ENCODE assay signal across 1 cellular context in the genomic region with DNA sequence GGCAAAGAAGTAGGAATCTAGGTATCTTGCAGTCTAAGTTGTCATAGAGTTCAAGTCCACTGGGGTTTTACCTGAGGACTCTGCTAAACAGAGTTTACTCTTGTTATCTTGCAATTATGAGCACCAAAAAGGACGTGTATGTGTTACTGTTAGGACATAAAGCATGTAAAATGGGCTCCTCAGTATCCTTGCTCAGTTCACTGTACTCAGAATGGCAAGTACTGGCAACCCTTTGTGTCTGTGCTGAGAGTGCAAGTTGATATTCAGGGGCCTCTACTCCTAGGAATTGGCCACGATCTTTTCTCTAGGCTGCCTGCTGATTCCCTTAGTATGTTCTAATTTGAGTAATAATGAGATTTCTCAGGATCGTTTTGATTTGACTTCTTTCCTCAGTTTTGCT.
TF ChIP-seq lines count a peak whose summit lies in the region.

No MANE protein-coding gene starts in this region.

TF ChIP-seq in GM12878, 131 proteins besides CTCF, POLR2A, EP300 and RAD21:
- no peak for TF ChIP-seq KAT2A (conservative IDR thresholded peaks at IDR 0.05; ENCODE audit: control insufficient read depth, low read depth, low read length)
- no peak for TF ChIP-seq ETV6 (conservative IDR thresholded peaks at IDR 0.05 in 1 of 2, IDR thresholded peaks at IDR 0.05 in 1 of 2; ENCODE audit: borderline replicate concordance in 1 of 2, low read depth in 1 of 2)
- TF ChIP-seq ZNF24 (IDR thresholded peaks at IDR 0.05): no peak
- no peak for TF ChIP-seq USF1 (IDR thresholded peaks at IDR 0.05; ENCODE audit: borderline replicate concordance, extremely low read length, insufficient read depth, low read depth, low read length)
- TF ChIP-seq MLLT1 (IDR thresholded peaks at IDR 0.05): no peak
- TF ChIP-seq, protein P1, sequence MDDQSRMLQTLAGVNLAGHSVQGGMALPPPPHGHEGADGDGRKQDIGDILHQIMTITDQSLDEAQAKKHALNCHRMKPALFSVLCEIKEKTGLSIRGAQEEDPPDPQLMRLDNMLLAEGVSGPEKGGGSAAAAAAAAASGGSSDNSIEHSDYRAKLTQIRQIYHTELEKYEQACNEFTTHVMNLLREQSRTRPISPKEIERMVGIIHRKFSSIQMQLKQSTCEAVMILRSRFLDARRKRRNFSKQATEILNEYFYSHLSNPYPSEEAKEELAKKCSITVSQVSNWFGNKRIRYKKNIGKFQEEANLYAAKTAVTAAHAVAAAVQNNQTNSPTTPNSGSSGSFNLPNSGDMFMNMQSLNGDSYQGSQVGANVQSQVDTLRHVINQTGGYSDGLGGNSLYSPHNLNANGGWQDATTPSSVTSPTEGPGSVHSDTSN (IDR thresholded peaks at IDR 0.05; ENCODE audit: insufficient replicate concordance, low read depth, low read length): no peak
- no peak for TF ChIP-seq ESRRA (IDR thresholded peaks at IDR 0.05; ENCODE audit: low read length)
- TF ChIP-seq ZNF207 (IDR thresholded peaks at IDR 0.05; ENCODE audit: borderline replicate concordance): no peak
- TF ChIP-seq E2F8 (IDR thresholded peaks at IDR 0.05; ENCODE audit: low read depth, partially characterized antibody): no peak
- TF ChIP-seq RB1 (IDR thresholded peaks at IDR 0.05; ENCODE audit: borderline replicate concordance): no peak
- no peak for TF ChIP-seq BHLHE40 (IDR thresholded peaks at IDR 0.05; ENCODE audit: borderline replicate concordance in 1 of 2, low read depth in 2 of 2, low read length in 1 of 2)
- TF ChIP-seq, protein P2, sequence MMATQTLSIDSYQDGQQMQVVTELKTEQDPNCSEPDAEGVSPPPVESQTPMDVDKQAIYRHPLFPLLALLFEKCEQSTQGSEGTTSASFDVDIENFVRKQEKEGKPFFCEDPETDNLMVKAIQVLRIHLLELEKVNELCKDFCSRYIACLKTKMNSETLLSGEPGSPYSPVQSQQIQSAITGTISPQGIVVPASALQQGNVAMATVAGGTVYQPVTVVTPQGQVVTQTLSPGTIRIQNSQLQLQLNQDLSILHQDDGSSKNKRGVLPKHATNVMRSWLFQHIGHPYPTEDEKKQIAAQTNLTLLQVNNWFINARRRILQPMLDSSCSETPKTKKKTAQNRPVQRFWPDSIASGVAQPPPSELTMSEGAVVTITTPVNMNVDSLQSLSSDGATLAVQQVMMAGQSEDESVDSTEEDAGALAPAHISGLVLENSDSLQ (IDR thresholded peaks at IDR 0.05): no peak
- no peak for TF ChIP-seq RBBP5 (conservative IDR thresholded peaks at IDR 0.05)
- no peak for TF ChIP-seq BCLAF1 (IDR thresholded peaks at IDR 0.05)
- no peak for TF ChIP-seq CREB1 (IDR thresholded peaks at IDR 0.05; ENCODE audit: low read depth)
